Comparison of ENCODE assay signal across 20 cellular contexts in genomic region chr12:52207106-52207505, GRCh38. TPM values are rescaled to one million over a fixed set of nuclear protein-coding genes. Genes with fewer than 3 reads are reported as not detected.
DNase-seq lines count a peak whose midpoint lies in the region; TF ChIP-seq lines count a peak whose summit lies in the region.
"Had no signal": no experiment of that assay in that cellular context is flagged by ENCODE, and none has a peak within 500 bp of the region (broad histone marks: within the 10 kb centered on the region; RNA-seq: fewer than 3 reads in every experiment).

No MANE protein-coding gene starts in this region.

- no peak for TF ChIP-seq CTCF in breast epithelium (IDR thresholded peaks at IDR 0.05)
- TF ChIP-seq CTCF in mammary epithelial cell (conservative IDR thresholded peaks at IDR 0.05 in 1 of 2, IDR thresholded peaks at IDR 0.05 in 1 of 2; ENCODE audit: extremely low read depth in 1 of 2, insufficient read depth in 1 of 2, low read depth in 1 of 2, low read length in 2 of 2) = no peak
- TF ChIP-seq CTCF in SK-N-SH (IDR thresholded peaks at IDR 0.05) = no peak
- no peak for TF ChIP-seq CTCF in tibial artery (IDR thresholded peaks at IDR 0.05)

- no peaks in the 10 kb centered on the region for H4K20me1 ChIP-seq in mammary epithelial cell (ENCODE audit: insufficient read depth, low read length)
- H4K20me1 ChIP-seq in SK-N-SH (ENCODE audit: insufficient read depth) = no peaks in the 10 kb centered on the region

- 100% methylated on average over 2 of the region's 2 CpGs for WGBS in mammary epithelial cell (ENCODE audit: low coverage, missing lambda C conversion rate)
- 100% methylated on average over 2 of the region's 2 CpGs for WGBS in SK-N-SH (ENCODE audit: low lambda C conversion rate)

- H3K4me3 ChIP-seq in breast epithelium (no peak overlapping the region), mammary epithelial cell (replicated peaks in 1 of 3; ENCODE audit: insufficient read depth in 1 of 3, low read depth in 2 of 3, low read length in 3 of 3) (no peak overlapping the region), SK-N-SH (ENCODE audit: low read depth in 2 of 2, low read length in 1 of 2) (no peak overlapping the region), tibial artery (no peak overlapping the region)
- H3K4me3 ChIP-seq: esophagus muscularis mucosa had no signal

- H3K36me3 ChIP-seq in breast epithelium = no peaks in the 10 kb centered on the region
- H3K36me3 ChIP-seq in mammary epithelial cell (ENCODE audit: insufficient read depth, low read length) = no peaks in the 10 kb centered on the region
- no peaks in the 10 kb centered on the region for H3K36me3 ChIP-seq in SK-N-SH (replicated peaks in 1 of 2; ENCODE audit: control insufficient read depth in 1 of 2, insufficient read depth in 2 of 2, low read length in 1 of 2)
- H3K36me3 ChIP-seq in tibial artery = no peaks in the 10 kb centered on the region
- H3K36me3 ChIP-seq: esophagus muscularis mucosa had no signal

- no peak for TF ChIP-seq POLR2A in breast epithelium (IDR thresholded peaks at IDR 0.05)

- H3K79me2 ChIP-seq in mammary epithelial cell (ENCODE audit: insufficient read depth, low read length) (no peaks in the 10 kb centered on the region), SK-N-SH (ENCODE audit: insufficient read depth) (no peaks in the 10 kb centered on the region)

- TF ChIP-seq EP300 in SK-N-SH (IDR thresholded peaks at IDR 0.05; ENCODE audit: borderline replicate concordance in 1 of 2, low read depth in 1 of 2, low read length in 1 of 2) = peak in 1 of 2 experiments; percentile 87; a peak in 2 of 4 replicates

- dilution Hi-C loops in mammary epithelial cell (cut with HindIII; ENCODE audit: low sequenced_read_pairs) = no loop called here

- CTCF ChIA-PET in mammary epithelial cell (lab: Charles Lee; ENCODE audit: low non-redundant PET) = no interaction called here
- CTCF ChIA-PET in SK-N-SH (lab: Yijun Ruan, JAX) = interaction anchor here (0.6 to 3.6 kb wide), 7 partner anchors 37 to 182 kb away, joined by 3 to 13 read pairs (median 3); no protein-coding TSS in a partner anchor

- H3K4me1 ChIP-seq in breast epithelium = peaks cover 0 to 17% of the 10 kb centered on the region in 2 donors
- H3K4me1 ChIP-seq in mammary epithelial cell (ENCODE audit: insufficient read depth, low read length) = peaks cover 63% of the 10 kb centered on the region
- peaks cover 31 to 71% of the 10 kb centered on the region in 2 experiments for H3K4me1 ChIP-seq in SK-N-SH (ENCODE audit: control insufficient read depth in 1 of 2, insufficient read depth in 2 of 2, low read depth in 1 of 2, low read length in 1 of 2)
- H3K4me1 ChIP-seq in tibial artery = peaks cover 0 to 38% (median 5%) of the 10 kb centered on the region in 4 donors

- H3K27ac ChIP-seq in breast epithelium (peak overlapping the region; percentile 80 to 88), mammary epithelial cell (ENCODE audit: insufficient read depth, low read depth, low read length) (no peak overlapping the region), SK-N-SH (ENCODE audit: low read depth in 2 of 2, low read length in 1 of 2) (peak overlapping the region in 1 of 2 experiments; percentile 89; a peak in 2 of 4 replicates), tibial artery (no peak overlapping the region)

- H3K27me3 ChIP-seq in breast epithelium (no peaks in the 10 kb centered on the region), mammary epithelial cell (ENCODE audit: insufficient read depth, low read length) (no peaks in the 10 kb centered on the region), SK-N-SH (ENCODE audit: insufficient read depth) (no peaks in the 10 kb centered on the region), tibial artery (no peaks in the 10 kb centered on the region)
- H3K27me3 ChIP-seq: esophagus muscularis mucosa had no signal

- no TSS peak for BruUV-seq in mammary epithelial cell (replicated peaks; lab: Mats Ljungman, UMichigan)

- in situ Hi-C loops in mammary epithelial cell (cut with MboI; ENCODE audit: low sequenced_read_pairs in 2 of 2) = loop anchor here in 1 of 2 donors (5.0 kb wide), 1 partner anchor 35 kb away; no protein-coding TSS in a partner anchor

- H3F3A ChIP-seq in SK-N-SH (replicated peaks; ENCODE audit: insufficient read depth) = peaks cover 23% of the 10 kb centered on the region

- H3K4me2 ChIP-seq in mammary epithelial cell (ENCODE audit: insufficient read depth, low read depth, low read length) (no peak overlapping the region), SK-N-SH (no peak overlapping the region)

- TF ChIP-seq RAD21 in SK-N-SH (IDR thresholded peaks at IDR 0.05; ENCODE audit: low read length) = peak; percentile 53

- H3K9ac ChIP-seq in mammary epithelial cell (ENCODE audit: insufficient read depth, low read length) (no peak overlapping the region), SK-N-SH (no peak overlapping the region)

- H2AFZ ChIP-seq in mammary epithelial cell (ENCODE audit: low read depth, low read length) (no peak overlapping the region), SK-N-SH (ENCODE audit: low read depth) (no peak overlapping the region)

- POLR2A ChIA-PET in SK-N-SH (lab: Yijun Ruan, JAX) = interaction anchor here (0.7 to 1.1 kb wide), 3 partner anchors 9 to 25 kb away, joined by 3 to 4 read pairs (median 3); no protein-coding TSS in a partner anchor

- H3K9me3 ChIP-seq in breast epithelium = no peaks in the 10 kb centered on the region
- H3K9me3 ChIP-seq in mammary epithelial cell (replicated peaks; ENCODE audit: insufficient read depth, low read length) = no peaks in the 10 kb centered on the region
- H3K9me3 ChIP-seq in SK-N-SH = no peaks in the 10 kb centered on the region
- H3K9me3 ChIP-seq in tibial artery = no peaks in the 10 kb centered on the region
- H3K9me3 ChIP-seq: esophagus muscularis mucosa had no signal

- H3K9me2 ChIP-seq in SK-N-SH = no peaks in the 10 kb centered on the region

- DNase-seq in breast epithelium (ENCODE audit: low spot score in 2 of 2) (peak in 1 of 2 donors; percentile 46), mammary epithelial cell (no peak), SK-N-SH (peak; percentile 76), myocyte (ENCODE audit: low read depth) (peak; percentile 35), tibial artery (peak; percentile 4 to 61), NCI-H524 treated with DMSO at 0.1 percent for 48 hours (lab: John Stamatoyannopoulos, UW) (no peak), NCI-H187 (lab: John Stamatoyannopoulos, UW) (no peak), NCI-H2029 treated with DMSO at 0.1 percent for 48 hours (lab: John Stamatoyannopoulos, UW) (no peak)
- DNase-seq: activated CD4-positive, alpha-beta T cell treated with anti-CD3 and anti-CD28 coated beads, Interleukin-2, amount 50 U/mL, for 4 hours; activated naive CD4-positive, alpha-beta T cell; amygdala; DMS 273 treated with DMSO at 0.1 percent for 48 hours; HFFc6; Kasumi-1; NCI-H510A; stimulated activated CD4-positive, alpha-beta T cell treated with anti-CD3 and anti-CD28 coated beads, Interleukin-12 subunit alpha, Interleukin-12 subunit beta, amount 100 ng/mL, for 4 hours had no signal

- intact Hi-C loops in breast epithelium (cut with DNase I; ENCODE audit: low total_unique reads) (no loop called here), mammary epithelial cell (cut with micrococcal nuclease) (no loop called here), tibial artery (cut with DNase I; ENCODE audit: low total_unique reads) (no loop called here)

TF ChIP-seq in SK-N-SH, 30 proteins besides CTCF, POLR2A, EP300 and RAD21:
- TF ChIP-seq IRF3 (IDR thresholded peaks at IDR 0.05; ENCODE audit: low read depth, low read length) (no peak), CHD2 (IDR thresholded peaks at IDR 0.05; ENCODE audit: low read length, partially characterized antibody) (peak; percentile 22), GATA2 (CRISPR knock-in tag; IDR thresholded peaks at IDR 0.05) (peak; percentile 84), SMC3 (IDR thresholded peaks at IDR 0.05; ENCODE audit: low read depth, low read length) (peak; percentile 4; the same call in 1 of the 2 replicates), FOSL2 (IDR thresholded peaks at IDR 0.05; ENCODE audit: borderline replicate concordance, low read depth) (no peak), MXI1 (IDR thresholded peaks at IDR 0.05; ENCODE audit: low read depth, low read length) (peak; percentile 22; the same call in 1 of the 2 replicates)

RNA-seq across cellular contexts. Expression of gene KRT80, which starts 15.3 kb away (rescaled TPM):
- 1 to 10 TPM in 2 of 3 donors, not detected in 1; 2.9 to 9.8 TPM for total RNA-seq in breast epithelium
- total RNA-seq in mammary epithelial cell = 1 to 10 TPM; 1.8 to 2.7 TPM
- polyA plus RNA-seq in mammary epithelial cell = 1.2 TPM
- not detected for polyA minus RNA-seq in mammary epithelial cell
- 14.9 and 17.4 TPM in 2 replicates for polyA plus RNA-seq in SK-N-SH (2012; rRNA removed)
- polyA plus RNA-seq in SK-N-SH (2012; cell fraction: cytosol; rRNA removed) = 8.1 and 10.8 TPM in 2 replicates
- polyA plus RNA-seq in SK-N-SH (2012; cell fraction: nucleus; rRNA removed) = 21.6 and 31.9 TPM in 2 replicates
- 46.3 and 68.4 TPM in 2 replicates for total RNA-seq in myocyte
- polyA plus RNA-seq in myocyte (2012) = 59.1 TPM
- total RNA-seq: Right ventricle myocardium inferior had no signal
- polyA plus RNA-seq: neural cell had no signal

RNA-seq across cellular contexts. Expression of gene KRT7, which starts 25.9 kb away (rescaled TPM):
- 1,000 to 10,000 TPM in 1 of 3 donors, 100 to 1,000 TPM in 1, 1 to 10 TPM in 1; 4.2 to 1,051 (median 358) TPM for total RNA-seq in breast epithelium
- 1,000 to 10,000 TPM; 2,215 to 3,387 TPM for total RNA-seq in mammary epithelial cell
- polyA plus RNA-seq in mammary epithelial cell = 3,281 TPM
- polyA minus RNA-seq in mammary epithelial cell = 4,390 TPM
- 3.2 and 5.4 TPM in 2 replicates for polyA plus RNA-seq in SK-N-SH (2012; rRNA removed)
- polyA plus RNA-seq in SK-N-SH (2012; cell fraction: cytosol; rRNA removed) = 2.9 TPM in 2 replicates
- polyA plus RNA-seq in SK-N-SH (2012; cell fraction: nucleus; rRNA removed) = 1.9 and 3.3 TPM in 2 replicates
- 3.1 and 6.6 TPM in 2 replicates for total RNA-seq in myocyte
- polyA plus RNA-seq in myocyte (2012) = 13.9 TPM
- total RNA-seq: G401, Right ventricle myocardium inferior had no signal
- polyA plus RNA-seq: neural cell had no signal

Comparison
In these comparisons a context has a peak if more than half of its experiments do, and no peak if none do; other contexts are left out.
1. H3K27ac ChIP-seq: peak in breast epithelium (2 of 2); none in mammary epithelial cell (single experiment) and tibial artery (0 of 2).
2. DNase-seq: peak in SK-N-SH (single experiment), myocyte (single experiment) and tibial artery (2 of 2); none in mammary epithelial cell (single experiment), NCI-H524 treated with DMSO at 0.1 percent for 48 hours (single experiment), NCI-H187 (0 of 2) and NCI-H2029 treated with DMSO at 0.1 percent for 48 hours (single experiment).